Comparison of ENCODE assay signal across 31 cellular contexts in genomic region chr2:232662486-232663260, GRCh38. TPM values are rescaled to one million over a fixed set of nuclear protein-coding genes. Genes with fewer than 3 reads are reported as not detected.
"Had no signal": no experiment of that assay in that cellular context is flagged by ENCODE, and none has a peak within 500 bp of the region (broad histone marks: within the 10 kb centered on the region; RNA-seq: fewer than 3 reads in every experiment).

No MANE protein-coding gene starts in this region.

- H3K4me1 Mint-ChIP-seq: activated B cell treated with CpG ODN at 0.5 μM for 24 hours; activated CD8-positive, alpha-beta memory T cell treated with anti-CD3 and anti-CD28 coated beads, Interleukin-2, amount 10 ng/mL, durations not matched to agents 7 days and 5 days; activated naive CD4-positive, alpha-beta T cell treated with anti-CD3 and anti-CD28 coated beads, Interleukin-2, amount 10 ng/mL, durations not matched to agents 7 days and 5 days; T-helper 17 cell had no signal

- H3K9me3 Mint-ChIP-seq: activated B cell treated with CpG ODN at 0.5 μM for 24 hours; activated naive CD4-positive, alpha-beta T cell treated with anti-CD3 and anti-CD28 coated beads, Interleukin-2, amount 10 ng/mL, durations not matched to agents 7 days and 5 days; activated T-helper 1 cell treated with anti-CD3 and anti-CD28 coated beads, Interleukin-12 subunit alpha, Interleukin-12 subunit beta, Interleukin-2, Interleukin-4 antibody, amounts not matched to agents 30 ng/mL and 10 ng/mL and 1 ng/mL, durations not matched to agents 14 hours and 24 hours and 36 hours; activated T-helper 2 cell treated with anti-CD3 and anti-CD28 coated beads, Interferon-gamma antibody, Interleukin-2, Interleukin-4, amounts not matched to agents 10 μg/mL and 5 μg/mL and 100 μg/mL, durations not matched to agents 14 hours and 24 hours and 36 hours; T-helper 2 cell treated with Interferon-gamma antibody and Interleukin-4, amounts not matched to agents 5 μg/mL and 100 μg/mL, for 36 hours had no signal

- H3K4me3 Mint-ChIP-seq: activated B cell treated with CpG ODN at 0.5 μM for 24 hours; activated CD8-positive, alpha-beta memory T cell treated with anti-CD3 and anti-CD28 coated beads, Interleukin-2, amount 10 ng/mL, durations not matched to agents 7 days and 5 days; activated CD8-positive, alpha-beta T cell treated with anti-CD3 and anti-CD28 coated beads, Interleukin-2, amount 10 ng/mL, durations not matched to agents 7 days and 5 days; activated naive CD4-positive, alpha-beta T cell treated with anti-CD3 and anti-CD28 coated beads, Interleukin-2, amount 10 ng/mL, durations not matched to agents 7 days and 5 days; activated naive CD8-positive, alpha-beta T cell; activated T-helper 1 cell treated with anti-CD3 and anti-CD28 coated beads, Interleukin-12 subunit alpha, Interleukin-12 subunit beta, Interleukin-2, Interleukin-4 antibody, amounts not matched to agents 30 ng/mL and 10 ng/mL and 1 ng/mL, durations not matched to agents 14 hours and 24 hours and 36 hours; T-helper 17 cell; T-helper 2 cell treated with Interferon-gamma antibody and Interleukin-4, amounts not matched to agents 5 μg/mL and 100 μg/mL, for 36 hours had no signal

- H3K27ac ChIP-seq: heart left ventricle, WERI-Rb-1 had no signal

- ATAC-seq: activated CD4-positive, CD25-positive, alpha-beta regulatory T cell treated with anti-CD3 and anti-CD28 coated beads, Interleukin-2, amount 50 U/mL, for 24 hours; activated CD8-positive, alpha-beta memory T cell treated with anti-CD3 and anti-CD28 coated beads, Interleukin-2, amount 10 ng/mL, durations not matched to agents 7 days and 5 days; activated CD8-positive, alpha-beta T cell treated with anti-CD3 and anti-CD28 coated beads, Interleukin-2, amount 10 ng/mL, durations not matched to agents 7 days and 5 days; esophagus mucosa; heart left ventricle; T-helper 17 cell had no signal

- H3K27me3 ChIP-seq: heart left ventricle had no signal

- H3K9me3 ChIP-seq: heart left ventricle had no signal

- H3K4me3 ChIP-seq: heart left ventricle had no signal

- H3K36me3 ChIP-seq: WERI-Rb-1 had no signal

- H3K36me3 Mint-ChIP-seq: activated CD8-positive, alpha-beta memory T cell treated with anti-CD3 and anti-CD28 coated beads, Interleukin-2, amount 10 ng/mL, durations not matched to agents 7 days and 5 days; activated naive CD4-positive, alpha-beta T cell treated with anti-CD3 and anti-CD28 coated beads, Interleukin-2, amount 10 ng/mL, durations not matched to agents 7 days and 5 days; activated naive CD8-positive, alpha-beta T cell had no signal

- H3K27me3 Mint-ChIP-seq: activated CD8-positive, alpha-beta memory T cell treated with anti-CD3 and anti-CD28 coated beads, Interleukin-2, amount 10 ng/mL, durations not matched to agents 7 days and 5 days; activated naive CD8-positive, alpha-beta T cell had no signal

- H3K27ac Mint-ChIP-seq: activated B cell treated with CpG ODN at 0.5 μM for 24 hours; activated CD8-positive, alpha-beta memory T cell treated with anti-CD3 and anti-CD28 coated beads, Interleukin-2, amount 10 ng/mL, durations not matched to agents 7 days and 5 days; activated CD8-positive, alpha-beta T cell treated with anti-CD3 and anti-CD28 coated beads, Interleukin-2, amount 10 ng/mL, durations not matched to agents 7 days and 5 days; activated naive CD4-positive, alpha-beta T cell treated with anti-CD3 and anti-CD28 coated beads, Interleukin-2, amount 10 ng/mL, durations not matched to agents 7 days and 5 days; activated naive CD8-positive, alpha-beta T cell; activated T-helper 1 cell treated with anti-CD3 and anti-CD28 coated beads, Interleukin-12 subunit alpha, Interleukin-12 subunit beta, Interleukin-2, Interleukin-4 antibody, amounts not matched to agents 30 ng/mL and 10 ng/mL and 1 ng/mL, durations not matched to agents 14 hours and 24 hours and 36 hours; activated T-helper 2 cell treated with anti-CD3 and anti-CD28 coated beads, Interferon-gamma antibody, Interleukin-2, Interleukin-4, amounts not matched to agents 10 μg/mL and 5 μg/mL and 100 μg/mL, durations not matched to agents 14 hours and 24 hours and 36 hours; T-helper 17 cell; T-helper 2 cell treated with Interferon-gamma antibody and Interleukin-4, amounts not matched to agents 5 μg/mL and 100 μg/mL, for 36 hours had no signal

- DNase-seq: activated B cell treated with CpG ODN at 0.5 μM for 24 hours; activated CD4-positive, alpha-beta T cell treated with anti-CD3 and anti-CD28 coated beads for 48 hours; activated CD4-positive, alpha-beta T cell treated with anti-CD3 and anti-CD28 coated beads, Interleukin-2, amount 50 U/mL, for 1 hour; activated CD4-positive, alpha-beta T cell treated with anti-CD3 and anti-CD28 coated beads, Interleukin-2, amount 50 U/mL, for 48 hours; activated CD8-positive, alpha-beta memory T cell treated with anti-CD3 and anti-CD28 coated beads, Interleukin-2, amount 10 ng/mL, durations not matched to agents 7 days and 5 days; activated CD8-positive, alpha-beta memory T cell treated with anti-CD3 and anti-CD28 coated beads, Interleukin-2, amount 50 U/mL, for 4 hours; activated CD8-positive, alpha-beta T cell treated with anti-CD3 and anti-CD28 coated beads, Interleukin-2, amount 10 ng/mL, durations not matched to agents 7 days and 5 days; activated effector memory CD4-positive, alpha-beta T cell treated with anti-CD3 and anti-CD28 coated beads, Interleukin-2, amount 50 U/mL, for 16 hours; activated naive CD4-positive, alpha-beta T cell treated with anti-CD3 and anti-CD28 coated beads, Interleukin-2, amount 10 ng/mL, durations not matched to agents 7 days and 5 days; activated T-cell treated with anti-CD3 and anti-CD28 coated beads, Interleukin-2, amount 50 U/mL, for 1 hour; activated T-cell treated with anti-CD3 and anti-CD28 coated beads, Interleukin-2, amount 50 U/mL, for 48 hours; amniotic stem cell; anterior cingulate cortex; caudate nucleus; cortex of kidney; effector CD8-positive, alpha-beta T cell; foreskin fibroblast; glutamatergic neuron; heart left ventricle; T-helper 1 cell; T-helper 17 cell; T1000; WERI-Rb-1 had no signal

RNA-seq across cellular contexts. Expression of gene EFHD1, which starts 29.3 kb away (rescaled TPM):
- total RNA-seq: activated B cell treated with CpG ODN at 0.5 μM for 24 hours, dermis microvascular lymphatic vessel endothelial cell, endothelial cell of umbilical vein had no signal
